Comparison of ENCODE assay signal across 15 cellular contexts in genomic region chr7:100397336-100398081, GRCh38. TPM values are rescaled to one million over a fixed set of nuclear protein-coding genes. Genes with fewer than 3 reads are reported as not detected.
DNase-seq lines count a peak whose midpoint lies in the region; ATAC-seq and TF ChIP-seq lines count a peak whose summit lies in the region.
"Had no signal": no experiment of that assay in that cellular context is flagged by ENCODE, and none has a peak within 500 bp of the region (broad histone marks: within the 10 kb centered on the region; RNA-seq: fewer than 3 reads in every experiment).

No MANE protein-coding gene starts in this region.

- ATAC-seq in activated naive CD4-positive, alpha-beta T cell treated with anti-CD3 and anti-CD28 coated beads, Interleukin-2, amount 50 U/mL, for 72 hours = no peak
- no peak for ATAC-seq in central memory CD8-positive, alpha-beta T cell (replicated peaks; ENCODE audit: extremely low read depth, poor library complexity, severe bottlenecking)

- peak overlapping the region; percentile 78 to 85 for H3K27ac Mint-ChIP-seq in activated naive CD4-positive, alpha-beta T cell treated with anti-CD3 and anti-CD28 coated beads, Interleukin-2, amount 50 U/mL, for 72 hours
- H3K27ac Mint-ChIP-seq in central memory CD8-positive, alpha-beta T cell (ENCODE audit: low read depth) = peak overlapping the region; percentile 99
- H3K27ac Mint-ChIP-seq: activated CD4-positive, alpha-beta memory T cell treated with anti-CD3 and anti-CD28 coated beads for 36 hours; mesothelial cell of epicardium had no signal

- TF ChIP-seq POLR2A in testis (IDR thresholded peaks at IDR 0.05) = no peak

- peak overlapping the region; percentile 35 for H3K4me3 Mint-ChIP-seq in central memory CD8-positive, alpha-beta T cell
- H3K4me3 Mint-ChIP-seq: activated CD4-positive, alpha-beta memory T cell treated with anti-CD3 and anti-CD28 coated beads for 36 hours; mesothelial cell of epicardium had no signal

- DNase-seq in activated naive CD4-positive, alpha-beta T cell treated with anti-CD3 and anti-CD28 coated beads, Interleukin-2, amount 50 U/mL, for 72 hours (ENCODE audit: low spot score in 2 of 2) = no peak
- no peak for DNase-seq in activated naive CD4-positive, alpha-beta T cell treated with Interleukin-2 at 50 U/mL for 16 hours
- no peak for DNase-seq in MM.1S
- DNase-seq in central memory CD8-positive, alpha-beta T cell (ENCODE audit: low spot score in 2 of 2) = no peak
- DNase-seq in testis = no peak
- no peak for DNase-seq in HEK293T (ENCODE audit: extremely low spot score)
- DNase-seq in NK-92 (lab: John Stamatoyannopoulos, UW; ENCODE audit: unreplicated experiment) = no peak
- no peak for DNase-seq in LoVo (ENCODE audit: low spot score)
- DNase-seq: BE2C, dermis blood vessel endothelial cell, GDM1, Kasumi-1, SW 1271 had no signal

- 68 to 73% methylated on average over 10 to 13 of the region's 13 CpGs for WGBS in testis, 2 donors

- no peaks in the 10 kb centered on the region for H3K27me3 Mint-ChIP-seq in central memory CD8-positive, alpha-beta T cell

- H3K36me3 Mint-ChIP-seq in activated naive CD4-positive, alpha-beta T cell treated with anti-CD3 and anti-CD28 coated beads, Interleukin-2, amount 50 U/mL, for 72 hours = no peaks in the 10 kb centered on the region
- peaks cover 4% of the 10 kb centered on the region for H3K36me3 Mint-ChIP-seq in central memory CD8-positive, alpha-beta T cell (ENCODE audit: insufficient read depth)
- H3K36me3 Mint-ChIP-seq: activated CD4-positive, alpha-beta memory T cell treated with anti-CD3 and anti-CD28 coated beads for 36 hours; mesothelial cell of epicardium had no signal

- H4K20me1 ChIP-seq in MM.1S (ENCODE audit: insufficient read depth, low read length) = no peaks in the 10 kb centered on the region

- H3K27me3 ChIP-seq in MM.1S (replicated peaks; ENCODE audit: insufficient read depth, low read length) = peaks cover 18% of the 10 kb centered on the region
- no peaks in the 10 kb centered on the region for H3K27me3 ChIP-seq in testis
- H3K27me3 ChIP-seq: BE2C had no signal

- H3K79me2 ChIP-seq in MM.1S (ENCODE audit: low read length) = no peaks in the 10 kb centered on the region

- POLR2A ChIA-PET in HEK293T (lab: Yijun Ruan, JAX) = no interaction called here

- no peaks in the 10 kb centered on the region for H3K9me2 ChIP-seq in MM.1S (replicated peaks; ENCODE audit: insufficient read depth, low read length)

- H3K27ac ChIP-seq in MM.1S (ENCODE audit: low read length) = peak overlapping the region; percentile 85; the same call in 1 of the 2 replicates
- H3K27ac ChIP-seq in testis = peak overlapping the region; percentile 77 to 79

- no peak overlapping the region for H2AFZ ChIP-seq in MM.1S (ENCODE audit: low read length)

- CTCF ChIA-PET in HEK293T (lab: Yijun Ruan, JAX) = interaction anchor here (0.7 to 1.5 kb wide), 2 partner anchors 10 to 1545 kb away, joined by 3 to 7 read pairs; no protein-coding TSS in a partner anchor

- intact Hi-C loops in testis (cut with DNase I; ENCODE audit: low total_unique reads) = no loop called here

- no peaks in the 10 kb centered on the region for H3K9me3 Mint-ChIP-seq in activated naive CD4-positive, alpha-beta T cell treated with anti-CD3 and anti-CD28 coated beads, Interleukin-2, amount 50 U/mL, for 72 hours
- no peaks in the 10 kb centered on the region for H3K9me3 Mint-ChIP-seq in central memory CD8-positive, alpha-beta T cell
- H3K9me3 Mint-ChIP-seq: activated CD4-positive, alpha-beta memory T cell treated with anti-CD3 and anti-CD28 coated beads for 36 hours; mesothelial cell of epicardium had no signal

- H3K9me3 ChIP-seq in MM.1S (replicated peaks; ENCODE audit: insufficient read depth, low read length) (no peaks in the 10 kb centered on the region), testis (no peaks in the 10 kb centered on the region)
- H3K9me3 ChIP-seq: BE2C had no signal

- H3K4me3 ChIP-seq in MM.1S (ENCODE audit: low read length) (no peak overlapping the region), testis (no peak overlapping the region)

- H3K4me1 Mint-ChIP-seq in central memory CD8-positive, alpha-beta T cell = peaks cover 28% of the 10 kb centered on the region

- H3K4me1 ChIP-seq in MM.1S (ENCODE audit: low read length) (peaks cover 18% of the 10 kb centered on the region), testis (peaks cover 34% of the 10 kb centered on the region)
- H3K4me1 ChIP-seq: BE2C had no signal

- no peaks in the 10 kb centered on the region for H3K36me3 ChIP-seq in MM.1S (replicated peaks; ENCODE audit: insufficient read depth, low read length)
- H3K36me3 ChIP-seq in testis (ENCODE audit: low read depth, missing control alignments) = no peaks in the 10 kb centered on the region
- H3K36me3 ChIP-seq: BE2C had no signal

- H3K9ac ChIP-seq in MM.1S (ENCODE audit: low read length) = no peak overlapping the region

- no peak for TF ChIP-seq CTCF in MM.1S (IDR thresholded peaks at IDR 0.05; ENCODE audit: low read length)
- no peak for TF ChIP-seq CTCF in testis (IDR thresholded peaks at IDR 0.05)

- peak overlapping the region; percentile 51 for H3K4me2 ChIP-seq in MM.1S (ENCODE audit: low read depth, low read length)

- H3F3A ChIP-seq in MM.1S (ENCODE audit: insufficient read depth, low read length) = peaks cover 21% of the 10 kb centered on the region

TF ChIP-seq in HEK293T, 16 proteins besides CTCF, POLR2A, EP300 and RAD21:
- TF ChIP-seq PKNOX1 (IDR thresholded peaks at IDR 0.05) (no peak), CTBP1 (IDR thresholded peaks at IDR 0.05; ENCODE audit: borderline replicate concordance) (no peak), ZNF384 (IDR thresholded peaks at IDR 0.05) (no peak), SP1 (IDR thresholded peaks at IDR 0.05) (no peak), HDGF (IDR thresholded peaks at IDR 0.05; ENCODE audit: borderline replicate concordance) (no peak), FOXK2 (IDR thresholded peaks at IDR 0.05) (no peak), L3MBTL2 (conservative IDR thresholded peaks at IDR 0.05) (no peak), FOXA1 (IDR thresholded peaks at IDR 0.05) (no peak), BHLHE40 (IDR thresholded peaks at IDR 0.05; ENCODE audit: borderline replicate concordance) (no peak), TARDBP (IDR thresholded peaks at IDR 0.05) (no peak), ARNT (IDR thresholded peaks at IDR 0.05) (no peak), LEF1 (IDR thresholded peaks at IDR 0.05; ENCODE audit: borderline replicate concordance) (no peak), SUZ12 (IDR thresholded peaks at IDR 0.05) (no peak), FOXM1 (IDR thresholded peaks at IDR 0.05; ENCODE audit: borderline replicate concordance) (no peak), NFRKB (IDR thresholded peaks at IDR 0.05) (no peak), ELF4 (IDR thresholded peaks at IDR 0.05) (no peak)

RNA-seq across cellular contexts. Expression of gene PILRA, which starts 24.2 kb away (rescaled TPM):
- total RNA-seq in activated naive CD4-positive, alpha-beta T cell treated with anti-CD3 and anti-CD28 coated beads, Interleukin-2, amount 50 U/mL, for 72 hours = 10 to 100 TPM in 1 of 2 donors, under 1 TPM in 1; 0.84 to 11.5 TPM
- total RNA-seq in testis = 10 to 100 TPM; 12.0 to 18.0 TPM
- 16.3 TPM for polyA plus RNA-seq in testis (ENCODE audit: insufficient read depth, low read depth, low replicate concordance)

RNA-seq across cellular contexts. Expression of gene ZCWPW1, which starts 31.0 kb away (rescaled TPM):
- 1 to 10 TPM; 3.4 to 5.6 TPM for total RNA-seq in activated naive CD4-positive, alpha-beta T cell treated with anti-CD3 and anti-CD28 coated beads, Interleukin-2, amount 50 U/mL, for 72 hours
- total RNA-seq in testis = 100 to 1,000 TPM in 1 of 2 donors, 10 to 100 TPM in 1; 83.5 to 145 TPM
- 96.5 TPM for polyA plus RNA-seq in testis (ENCODE audit: insufficient read depth, low read depth, low replicate concordance)

RNA-seq across cellular contexts. Expression of gene MEPCE, which starts 32.1 kb away (rescaled TPM):
- 10 to 100 TPM; 53.0 to 83.5 TPM for total RNA-seq in activated naive CD4-positive, alpha-beta T cell treated with anti-CD3 and anti-CD28 coated beads, Interleukin-2, amount 50 U/mL, for 72 hours
- 10 to 100 TPM; 74.6 to 89.3 TPM for total RNA-seq in testis
- 182 TPM for polyA plus RNA-seq in testis (ENCODE audit: insufficient read depth, low read depth, low replicate concordance)

RNA-seq across cellular contexts. Expression of gene PPP1R35, which starts 38.8 kb away (rescaled TPM):
- total RNA-seq in activated naive CD4-positive, alpha-beta T cell treated with anti-CD3 and anti-CD28 coated beads, Interleukin-2, amount 50 U/mL, for 72 hours = 10 to 100 TPM; 38.7 to 52.5 TPM
- total RNA-seq in testis = 100 to 1,000 TPM in 1 of 2 donors, 10 to 100 TPM in 1; 97.6 to 128 TPM
- polyA plus RNA-seq in testis (ENCODE audit: insufficient read depth, low read depth, low replicate concordance) = 76.4 TPM

RNA-seq across cellular contexts. Expression of gene PILRB, which starts 39.6 kb away (rescaled TPM):
- total RNA-seq in activated naive CD4-positive, alpha-beta T cell treated with anti-CD3 and anti-CD28 coated beads, Interleukin-2, amount 50 U/mL, for 72 hours = 100 to 1,000 TPM in 1 of 2 donors, 10 to 100 TPM in 1; 41.0 to 103 TPM
- total RNA-seq in testis = 100 to 1,000 TPM; 155 to 258 TPM
- polyA plus RNA-seq in testis (ENCODE audit: insufficient read depth, low read depth, low replicate concordance) = 126 TPM

Comparison
In these comparisons a context has a peak if more than half of its experiments do, and no peak if none do; other contexts are left out.
1. RNA of gene ZCWPW1, which starts 31.0 kb away (total RNA-seq): 83.5 to 145 TPM in testis; 3.4 to 5.6 TPM in activated naive CD4-positive, alpha-beta T cell treated with anti-CD3 and anti-CD28 coated beads, Interleukin-2, amount 50 U/mL, for 72 hours; every median in the first group is over 10 times any median in the second.